Comparison of ENCODE assay signal across 8 cellular contexts in genomic region chr10:101041252-101041761, GRCh38. TPM values are rescaled to one million over a fixed set of nuclear protein-coding genes. Genes with fewer than 3 reads are reported as not detected.
DNase-seq lines count a peak whose midpoint lies in the region; ATAC-seq and TF ChIP-seq lines count a peak whose summit lies in the region.

No MANE protein-coding gene starts in this region.

- H3K27me3 ChIP-seq in CD4-positive, alpha-beta memory T cell (ENCODE audit: insufficient read depth, low read length): no peaks in the 10 kb centered on the region
- H3K27me3 ChIP-seq in fibroblast of lung (ENCODE audit: control insufficient read depth, insufficient read depth, low read length) (no peaks in the 10 kb centered on the region), neutrophil (peaks cover 60% of the 10 kb centered on the region)

- no peaks in the 10 kb centered on the region for H3K9me3 ChIP-seq in CD4-positive, alpha-beta memory T cell (ENCODE audit: control insufficient read depth in 1 of 2, low read length in 2 of 2)
- no peaks in the 10 kb centered on the region for H3K9me3 ChIP-seq in fibroblast of lung (ENCODE audit: control insufficient read depth, insufficient read depth, low read depth, low read length)
- H3K9me3 ChIP-seq in neutrophil: no peaks in the 10 kb centered on the region

- no peaks in the 10 kb centered on the region for H3K9me3 Mint-ChIP-seq in CD4-positive, alpha-beta memory T cell
- H3K9me3 Mint-ChIP-seq in type B pancreatic cell: no peaks in the 10 kb centered on the region

- no peak overlapping the region for H3K4me3 ChIP-seq in CD4-positive, alpha-beta memory T cell (ENCODE audit: low read length in 2 of 2)
- H3K4me3 ChIP-seq in fibroblast of lung (replicated peaks in 1 of 4; ENCODE audit: control extremely low read depth in 1 of 4, insufficient read depth in 1 of 4, low read depth in 3 of 4, low read length in 4 of 4): no peak overlapping the region
- no peak overlapping the region for H3K4me3 ChIP-seq in neutrophil (ENCODE audit: low read depth in 1 of 2, low read length in 1 of 2)

- H3K79me2 ChIP-seq in fibroblast of lung (ENCODE audit: control insufficient read depth, insufficient read depth, low read length): no peaks in the 10 kb centered on the region

- H3K27ac ChIP-seq in CD4-positive, alpha-beta memory T cell (ENCODE audit: low read depth, low read length): no peak overlapping the region
- H3K27ac ChIP-seq in fibroblast of lung (ENCODE audit: insufficient read depth, low read length) (no peak overlapping the region), neutrophil (no peak overlapping the region)

- H4K20me1 ChIP-seq in fibroblast of lung (ENCODE audit: control insufficient read depth, extremely low read depth, insufficient read depth, low read length): no peaks in the 10 kb centered on the region

- H3K4me1 Mint-ChIP-seq in CD4-positive, alpha-beta memory T cell: peaks cover 16 to 25% (median 19%) of the 10 kb centered on the region in 4 donors
- peaks cover 30% of the 10 kb centered on the region for H3K4me1 Mint-ChIP-seq in type B pancreatic cell (ENCODE audit: unreplicated experiment)

- H3K27ac Mint-ChIP-seq in CD4-positive, alpha-beta memory T cell: peak overlapping the region; percentile 42 to 99 (median 79)
- peak overlapping the region; percentile 84 for H3K27ac Mint-ChIP-seq in type B pancreatic cell

- DNase-seq in CD4-positive, alpha-beta memory T cell: peak; percentile 72 to 81 (median 73)
- peak; percentile 82 for DNase-seq in HuH-7.5 (ENCODE audit: low spot score)
- DNase-seq in OCI-M2 (lab: John Stamatoyannopoulos, UW; ENCODE audit: unreplicated experiment): peak; percentile 53
- peak; percentile 75 for DNase-seq in activated T-cell treated with anti-CD3 and anti-CD28 coated beads, Interleukin-2, amount 50 U/mL, for 1 hour
- peak; percentile 82 to 91 for DNase-seq in fibroblast of lung (ENCODE audit: low read depth in 2 of 2)
- DNase-seq in type B pancreatic cell (ENCODE audit: extremely low spot score, unreplicated experiment): no peak

- no peak overlapping the region for H2AFZ ChIP-seq in fibroblast of lung (ENCODE audit: low read length)

- intact Hi-C loops in CD4-positive, alpha-beta memory T cell (cut with micrococcal nuclease): loop anchor here (1.0 to 5.0 kb wide), 4 partner anchors 9 to 101 kb away; no protein-coding TSS in a partner anchor

- no peak overlapping the region for H3K9ac ChIP-seq in fibroblast of lung (ENCODE audit: insufficient read depth, low read length)

- H3K27me3 Mint-ChIP-seq in CD4-positive, alpha-beta memory T cell: peaks cover 1 to 5% of the 10 kb centered on the region in 2 donors
- H3K27me3 Mint-ChIP-seq in type B pancreatic cell: peaks cover 29% of the 10 kb centered on the region

- CTCF ChIA-PET in CD4-positive, alpha-beta memory T cell (lab: Charles Lee; ENCODE audit: partially characterized antibody): interaction anchor here (0.6 to 26.6 kb wide), 14 partner anchors 10 to 1056 kb away, joined by 3 to 645 read pairs (median 6); partner anchors contain the start of genes KAZALD1, PDZD7, SFXN3 and TLX1

- H3K36me3 ChIP-seq in CD4-positive, alpha-beta memory T cell (ENCODE audit: insufficient read depth, low read length): peaks cover 18% of the 10 kb centered on the region
- H3K36me3 ChIP-seq in fibroblast of lung (ENCODE audit: control insufficient read depth, insufficient read depth, low read length) (peaks cover 13% of the 10 kb centered on the region), neutrophil (no peaks in the 10 kb centered on the region)

- peak; percentile 64 for ATAC-seq in GM19351 (IDR thresholded peaks at IDR 0.05; ENCODE audit: unreplicated experiment)

- H3K4me2 ChIP-seq in fibroblast of lung (ENCODE audit: extremely low read depth, insufficient read depth, low read length): no peak overlapping the region

- H3K4me1 ChIP-seq in CD4-positive, alpha-beta memory T cell (ENCODE audit: insufficient read depth, low read length): peaks cover 27% of the 10 kb centered on the region
- peaks cover 8% of the 10 kb centered on the region for H3K4me1 ChIP-seq in fibroblast of lung (ENCODE audit: control insufficient read depth, extremely low read depth, insufficient read depth, low read length)
- H3K4me1 ChIP-seq in neutrophil (ENCODE audit: control insufficient read depth in 1 of 2, insufficient read depth in 1 of 2, low read depth in 1 of 2, low read length in 1 of 2): peaks cover 12 to 13% of the 10 kb centered on the region in 2 experiments

- TF ChIP-seq CTCF in fibroblast of lung (conservative IDR thresholded peaks at IDR 0.05 in 1 of 2, IDR thresholded peaks at IDR 0.05 in 1 of 2; ENCODE audit: low read depth in 1 of 2, low read length in 2 of 2) (peak; percentile 85 to 88), neutrophil (IDR thresholded peaks at IDR 0.05) (peak; percentile 75), type B pancreatic cell (conservative IDR thresholded peaks at IDR 0.05) (peak; percentile 91)

- POLR2A ChIA-PET in CD4-positive, alpha-beta memory T cell (lab: Charles Lee; ENCODE audit: partially characterized antibody): interaction anchor here (0.9 to 5.6 kb wide), 6 partner anchors 10 to 44 kb away, joined by 3 to 69 read pairs (median 22); partner anchors contain the start of genes KAZALD1, PDZD7 and SFXN3

- peaks cover 16 to 38% of the 10 kb centered on the region in 2 donors for H3K36me3 Mint-ChIP-seq in CD4-positive, alpha-beta memory T cell
- peaks cover 4% of the 10 kb centered on the region for H3K36me3 Mint-ChIP-seq in type B pancreatic cell

- peak overlapping the region in 1 of 8 donors; percentile 27 for H3K4me3 Mint-ChIP-seq in CD4-positive, alpha-beta memory T cell
- peak overlapping the region; percentile 62 for H3K4me3 Mint-ChIP-seq in type B pancreatic cell

RNA-seq across cellular contexts. Expression of gene SFXN3, which starts 10.3 kb away (rescaled TPM):
- 100 to 1,000 TPM; 118 to 123 TPM for total RNA-seq in CD4-positive, alpha-beta memory T cell
- polyA plus RNA-seq in CD4-positive, alpha-beta memory T cell: 10 to 100 TPM; 10.8 to 21.0 TPM
- 39.3 and 55.0 TPM in 2 replicates for total RNA-seq in fibroblast of lung
- 79.3 and 90.9 TPM in 2 replicates for polyA plus RNA-seq in fibroblast of lung
- 48.7 and 51.3 TPM in 2 replicates for polyA plus RNA-seq in fibroblast of lung (2012)
- 125 and 157 TPM in 2 replicates for polyA minus RNA-seq in fibroblast of lung (ENCODE audit: low replicate concordance)
- 15.3 and 25.7 TPM in 2 replicates for total RNA-seq in type B pancreatic cell (ENCODE audit: low replicate concordance)

RNA-seq across cellular contexts. Expression of gene PDZD7, which starts 10.4 kb away (rescaled TPM):
- 1 to 10 TPM; 1.1 to 1.8 TPM for total RNA-seq in CD4-positive, alpha-beta memory T cell
- polyA plus RNA-seq in CD4-positive, alpha-beta memory T cell: under 1 TPM; 0.20 to 0.29 TPM
- total RNA-seq in fibroblast of lung: 1.3 TPM in 2 replicates
- polyA plus RNA-seq in fibroblast of lung: 0.42 and 0.50 TPM in 2 replicates
- polyA plus RNA-seq in fibroblast of lung (2012): 1.0 and 1.4 TPM in 2 replicates
- polyA minus RNA-seq in fibroblast of lung (ENCODE audit: low replicate concordance): 0.08 TPM in 1 of 2 replicates, not detected in the other
- 1.4 and 2.0 TPM in 2 replicates for total RNA-seq in type B pancreatic cell (ENCODE audit: low replicate concordance)

RNA-seq across cellular contexts. Expression of gene KAZALD1, which starts 20.5 kb away (rescaled TPM):
- total RNA-seq in CD4-positive, alpha-beta memory T cell: not detected
- polyA plus RNA-seq in CD4-positive, alpha-beta memory T cell: not detected
- total RNA-seq in fibroblast of lung: 14.4 and 19.8 TPM in 2 replicates
- polyA plus RNA-seq in fibroblast of lung: 4.6 and 15.3 TPM in 2 replicates
- 6.7 and 26.3 TPM in 2 replicates for polyA plus RNA-seq in fibroblast of lung (2012)
- polyA minus RNA-seq in fibroblast of lung (ENCODE audit: low replicate concordance): 17.1 and 35.7 TPM in 2 replicates
- total RNA-seq in type B pancreatic cell (ENCODE audit: low replicate concordance): 6.9 and 17.1 TPM in 2 replicates

RNA-seq across cellular contexts. Expression of gene LZTS2, which starts 41.7 kb away (rescaled TPM):
- 10 to 100 TPM; 33.4 to 33.9 TPM for total RNA-seq in CD4-positive, alpha-beta memory T cell
- polyA plus RNA-seq in CD4-positive, alpha-beta memory T cell: 10 to 100 TPM in 1 of 2 donors, 1 to 10 TPM in 1; 8.4 to 19.9 TPM
- total RNA-seq in fibroblast of lung (120 and 129 TPM in 2 replicates), type B pancreatic cell (ENCODE audit: low replicate concordance) (50.2 and 86.6 TPM in 2 replicates)
- 33.2 and 34.7 TPM in 2 replicates for polyA plus RNA-seq in fibroblast of lung
- polyA plus RNA-seq in fibroblast of lung (2012): 71.7 and 81.3 TPM in 2 replicates
- polyA minus RNA-seq in fibroblast of lung (ENCODE audit: low replicate concordance): 51.1 and 59.0 TPM in 2 replicates

RNA-seq across cellular contexts. Expression of gene TWNK, which starts 54.0 kb away (rescaled TPM):
- total RNA-seq in CD4-positive, alpha-beta memory T cell: 10 to 100 TPM; 11.5 to 14.3 TPM
- polyA plus RNA-seq in CD4-positive, alpha-beta memory T cell: 10 to 100 TPM in 1 of 2 donors, 1 to 10 TPM in 1; 5.0 to 10.3 TPM
- total RNA-seq in fibroblast of lung: 6.1 and 8.0 TPM in 2 replicates
- polyA plus RNA-seq in fibroblast of lung: 3.8 and 6.7 TPM in 2 replicates
- polyA plus RNA-seq in fibroblast of lung (2012): 4.1 and 6.2 TPM in 2 replicates
- polyA minus RNA-seq in fibroblast of lung (ENCODE audit: low replicate concordance): 7.5 and 14.6 TPM in 2 replicates
- total RNA-seq in type B pancreatic cell (ENCODE audit: low replicate concordance): 11.3 and 19.2 TPM in 2 replicates
